Comparison of ENCODE assay signal across 2 cellular contexts in the genomic region with DNA sequence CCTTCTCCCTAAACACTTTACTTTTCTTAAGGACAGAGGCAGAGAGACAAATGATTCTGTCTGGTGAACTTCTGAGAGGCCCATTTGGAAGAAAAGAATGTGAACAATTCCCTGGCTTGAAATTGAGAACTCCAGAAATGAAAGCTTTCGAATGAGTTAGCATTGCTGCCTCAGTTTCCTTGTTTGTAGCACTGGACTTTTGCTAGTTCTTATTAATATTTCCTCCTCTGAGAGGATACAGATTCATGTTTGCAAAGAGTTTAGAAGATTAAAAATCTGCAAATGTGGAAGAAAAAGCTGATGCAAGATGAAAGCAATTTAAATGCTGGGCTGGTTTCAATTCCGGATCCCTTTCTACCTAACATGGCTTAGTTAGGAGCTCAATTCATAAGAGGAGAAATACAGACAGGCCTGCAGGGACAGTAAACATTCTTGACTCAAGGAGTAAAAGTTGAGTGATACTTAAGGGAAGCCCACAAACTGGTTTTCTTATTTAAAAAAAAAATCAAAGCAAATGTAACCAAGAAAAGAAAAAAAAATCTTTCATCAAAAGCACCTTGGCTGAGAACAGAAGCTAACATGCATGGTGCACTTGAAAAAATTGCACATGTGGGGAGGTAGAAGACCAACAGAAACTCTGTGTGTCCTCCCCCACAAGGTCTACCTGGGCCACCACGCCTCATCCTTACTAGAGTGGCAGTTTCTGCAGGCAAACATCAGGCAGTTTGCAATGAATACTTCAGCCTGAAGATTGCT.
TF ChIP-seq lines count a peak whose summit lies in the region.

No MANE protein-coding gene starts in this region.

TF ChIP-seq in A549, 52 proteins besides CTCF, POLR2A, EP300 and RAD21:
- TF ChIP-seq TFCP2L1 (CRISPR knock-in tag; IDR thresholded peaks at IDR 0.05) (0 out of 2 replicates have a peak, but pooled peaks have one; percentile 7), RNF2 (IDR thresholded peaks at IDR 0.05; ENCODE audit: borderline replicate concordance, low read depth) (no peak), HOXA7 (CRISPR knock-in tag; IDR thresholded peaks at IDR 0.05) (no peak), NFE2L2 (conservative IDR thresholded peaks at IDR 0.05; ENCODE audit: low read length) (no peak), NR3C1 (IDR thresholded peaks at IDR 0.05) (no peak), CBX8 (IDR thresholded peaks at IDR 0.05) (no peak), POLR2AphosphoS2 (conservative IDR thresholded peaks at IDR 0.05; ENCODE audit: low read length) (no peak), EHF (CRISPR knock-in tag; IDR thresholded peaks at IDR 0.05) (0 out of 2 replicates have a peak, but pooled peaks have one; percentile 51), HOXB5 (CRISPR knock-in tag; IDR thresholded peaks at IDR 0.05) (0 out of 2 replicates have a peak, but pooled peaks have one; percentile 39), KDM5A (IDR thresholded peaks at IDR 0.05) (no peak), ZNF302 (CRISPR knock-in tag; IDR thresholded peaks at IDR 0.05) (peak; percentile 63; the same call in 1 of the 2 replicates), FOSL2 (IDR thresholded peaks at IDR 0.05) (no peak), FOSL2 (CRISPR knock-in tag; IDR thresholded peaks at IDR 0.05) (no peak), BHLHE40 (IDR thresholded peaks at IDR 0.05; ENCODE audit: low read depth, low read length) (no peak)
- TF ChIP-seq, protein P1, sequence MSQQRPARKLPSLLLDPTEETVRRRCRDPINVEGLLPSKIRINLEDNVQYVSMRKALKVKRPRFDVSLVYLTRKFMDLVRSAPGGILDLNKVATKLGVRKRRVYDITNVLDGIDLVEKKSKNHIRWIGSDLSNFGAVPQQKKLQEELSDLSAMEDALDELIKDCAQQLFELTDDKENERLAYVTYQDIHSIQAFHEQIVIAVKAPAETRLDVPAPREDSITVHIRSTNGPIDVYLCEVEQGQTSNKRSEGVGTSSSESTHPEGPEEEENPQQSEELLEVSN (IDR thresholded peaks at IDR 0.05; ENCODE audit: borderline replicate concordance, low read depth): no peak
- TF ChIP-seq, protein P2, sequence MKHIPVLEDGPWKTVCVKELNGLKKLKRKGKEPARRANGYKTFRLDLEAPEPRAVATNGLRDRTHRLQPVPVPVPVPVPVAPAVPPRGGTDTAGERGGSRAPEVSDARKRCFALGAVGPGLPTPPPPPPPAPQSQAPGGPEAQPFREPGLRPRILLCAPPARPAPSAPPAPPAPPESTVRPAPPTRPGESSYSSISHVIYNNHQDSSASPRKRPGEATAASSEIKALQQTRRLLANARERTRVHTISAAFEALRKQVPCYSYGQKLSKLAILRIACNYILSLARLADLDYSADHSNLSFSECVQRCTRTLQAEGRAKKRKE (CRISPR knock-in tag; IDR thresholded peaks at IDR 0.05; ENCODE audit: low read depth): no peak
- TF ChIP-seq, protein P3, sequence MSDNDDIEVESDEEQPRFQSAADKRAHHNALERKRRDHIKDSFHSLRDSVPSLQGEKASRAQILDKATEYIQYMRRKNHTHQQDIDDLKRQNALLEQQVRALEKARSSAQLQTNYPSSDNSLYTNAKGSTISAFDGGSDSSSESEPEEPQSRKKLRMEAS (IDR thresholded peaks at IDR 0.05): no peak
TF ChIP-seq in A549: peak in this region for 4.

TF ChIP-seq in HCT116, 20 proteins besides CTCF, POLR2A, EP300 and RAD21:
- TF ChIP-seq CEBPB (IDR thresholded peaks at IDR 0.05; ENCODE audit: low read depth): no peak
- TF ChIP-seq, protein P4, sequence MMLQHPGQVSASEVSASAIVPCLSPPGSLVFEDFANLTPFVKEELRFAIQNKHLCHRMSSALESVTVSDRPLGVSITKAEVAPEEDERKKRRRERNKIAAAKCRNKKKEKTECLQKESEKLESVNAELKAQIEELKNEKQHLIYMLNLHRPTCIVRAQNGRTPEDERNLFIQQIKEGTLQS (IDR thresholded peaks at IDR 0.05): no peak
- no peak for TF ChIP-seq SP1 (IDR thresholded peaks at IDR 0.05; ENCODE audit: low read depth)
- TF ChIP-seq, protein P5, sequence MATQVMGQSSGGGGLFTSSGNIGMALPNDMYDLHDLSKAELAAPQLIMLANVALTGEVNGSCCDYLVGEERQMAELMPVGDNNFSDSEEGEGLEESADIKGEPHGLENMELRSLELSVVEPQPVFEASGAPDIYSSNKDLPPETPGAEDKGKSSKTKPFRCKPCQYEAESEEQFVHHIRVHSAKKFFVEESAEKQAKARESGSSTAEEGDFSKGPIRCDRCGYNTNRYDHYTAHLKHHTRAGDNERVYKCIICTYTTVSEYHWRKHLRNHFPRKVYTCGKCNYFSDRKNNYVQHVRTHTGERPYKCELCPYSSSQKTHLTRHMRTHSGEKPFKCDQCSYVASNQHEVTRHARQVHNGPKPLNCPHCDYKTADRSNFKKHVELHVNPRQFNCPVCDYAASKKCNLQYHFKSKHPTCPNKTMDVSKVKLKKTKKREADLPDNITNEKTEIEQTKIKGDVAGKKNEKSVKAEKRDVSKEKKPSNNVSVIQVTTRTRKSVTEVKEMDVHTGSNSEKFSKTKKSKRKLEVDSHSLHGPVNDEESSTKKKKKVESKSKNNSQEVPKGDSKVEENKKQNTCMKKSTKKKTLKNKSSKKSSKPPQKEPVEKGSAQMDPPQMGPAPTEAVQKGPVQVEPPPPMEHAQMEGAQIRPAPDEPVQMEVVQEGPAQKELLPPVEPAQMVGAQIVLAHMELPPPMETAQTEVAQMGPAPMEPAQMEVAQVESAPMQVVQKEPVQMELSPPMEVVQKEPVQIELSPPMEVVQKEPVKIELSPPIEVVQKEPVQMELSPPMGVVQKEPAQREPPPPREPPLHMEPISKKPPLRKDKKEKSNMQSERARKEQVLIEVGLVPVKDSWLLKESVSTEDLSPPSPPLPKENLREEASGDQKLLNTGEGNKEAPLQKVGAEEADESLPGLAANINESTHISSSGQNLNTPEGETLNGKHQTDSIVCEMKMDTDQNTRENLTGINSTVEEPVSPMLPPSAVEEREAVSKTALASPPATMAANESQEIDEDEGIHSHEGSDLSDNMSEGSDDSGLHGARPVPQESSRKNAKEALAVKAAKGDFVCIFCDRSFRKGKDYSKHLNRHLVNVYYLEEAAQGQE (IDR thresholded peaks at IDR 0.05; ENCODE audit: low read depth): no peak
- no peak for TF ChIP-seq ELF1 (IDR thresholded peaks at IDR 0.05; ENCODE audit: borderline replicate concordance, low read depth)
- TF ChIP-seq EGR1 (IDR thresholded peaks at IDR 0.05; ENCODE audit: low read depth): no peak
- no peak for TF ChIP-seq CBX3 (IDR thresholded peaks at IDR 0.05; ENCODE audit: low read depth)
- TF ChIP-seq EZH2phosphoT487 (IDR thresholded peaks at IDR 0.05; ENCODE audit: borderline replicate concordance): no peak
- TF ChIP-seq SRF (IDR thresholded peaks at IDR 0.05; ENCODE audit: low read depth): no peak
- no peak for TF ChIP-seq EZH2 (IDR thresholded peaks at IDR 0.05)
- TF ChIP-seq ZFX (IDR thresholded peaks at IDR 0.05): no peak
- TF ChIP-seq, protein P3 (IDR thresholded peaks at IDR 0.05): no peak
